3 cellular contexts compared by ENCODE assay signal in genomic region chr12:79164890-79165289, GRCh38.
TF ChIP-seq lines count a peak whose summit lies in the region.

No MANE protein-coding gene starts in this region.

TF ChIP-seq in HepG2, 621 proteins besides CTCF, POLR2A, EP300 and RAD21:
- TF ChIP-seq ZFP37 (CRISPR knock-in tag; IDR thresholded peaks at IDR 0.05; ENCODE audit: borderline replicate concordance) (no peak), MAFK (conservative IDR thresholded peaks at IDR 0.05 in 1 of 2, IDR thresholded peaks at IDR 0.05 in 1 of 2; ENCODE audit: low read length in 2 of 2) (peak; percentile 13 to 67; a peak in 2 of 4 replicates)

TF ChIP-seq in A549, 52 proteins besides CTCF, POLR2A, EP300 and RAD21:
- TF ChIP-seq MAFK (IDR thresholded peaks at IDR 0.05; ENCODE audit: partially characterized antibody) (peak; percentile 56), BHLHE40 (IDR thresholded peaks at IDR 0.05; ENCODE audit: low read depth, low read length) (no peak)

TF ChIP-seq in IMR-90, 13 proteins besides CTCF, POLR2A, EP300 and RAD21:
- no peak for TF ChIP-seq MXI1 (IDR thresholded peaks at IDR 0.05; ENCODE audit: borderline replicate concordance, low read depth, low read length)
- TF ChIP-seq RCOR1 (IDR thresholded peaks at IDR 0.05; ENCODE audit: insufficient replicate concordance, low read length), result no peak
- no peak for TF ChIP-seq MAZ (IDR thresholded peaks at IDR 0.05; ENCODE audit: borderline replicate concordance, low read depth, low read length)
- peak; percentile 50 for TF ChIP-seq MAFK (IDR thresholded peaks at IDR 0.05; ENCODE audit: low read depth, low read length)
